ENCODE assay signal across 8 cellular contexts in genomic region chr10:107565014-107565413, GRCh38.
"Had no signal": no experiment of that assay in that cellular context is flagged by ENCODE, and none has a peak within 500 bp of the region (broad histone marks: within the 10 kb centered on the region; RNA-seq: fewer than 3 reads in every experiment).

No MANE protein-coding gene starts in this region.

- H3K4me3 ChIP-seq: K562 had no signal

- DNase-seq: IMR-90, KBM-7, KG1 had no signal

- H3K27ac ChIP-seq: HL-60, KMS-11 had no signal

- H3K27me3 Mint-ChIP-seq: IgD-negative memory B cell had no signal

- H3K36me3 Mint-ChIP-seq: IgD-negative memory B cell had no signal

- H3K27ac Mint-ChIP-seq: IgD-negative memory B cell had no signal

- ATAC-seq: HepG2, K562 had no signal

- H3K9ac ChIP-seq: KMS-11 had no signal
